27 cellular contexts compared by ENCODE assay signal in the genomic region with DNA sequence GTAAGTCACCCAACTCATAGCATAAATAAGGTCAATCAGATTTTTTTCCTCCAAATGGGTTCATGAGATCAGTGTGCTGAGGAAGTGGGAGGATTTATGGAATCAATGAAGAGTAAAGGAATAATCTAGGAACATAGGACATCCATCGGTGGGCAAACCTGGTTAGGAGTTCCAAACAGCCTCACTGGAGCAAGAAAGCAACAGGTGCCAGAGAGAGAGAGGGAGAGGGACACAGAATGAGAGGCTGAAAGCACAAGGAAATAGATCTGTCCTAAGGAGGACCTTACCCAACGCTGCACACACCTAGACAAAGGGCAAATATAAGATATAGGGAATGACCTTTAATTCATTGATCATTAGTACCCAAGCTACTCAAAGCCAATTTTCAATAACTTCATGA.
"Had no signal": no experiment of that assay in that cellular context is flagged by ENCODE, and none has a peak within 500 bp of the region (broad histone marks: within the 10 kb centered on the region; RNA-seq: fewer than 3 reads in every experiment).

No MANE protein-coding gene starts in this region.

- H3K27me3 ChIP-seq: colonic mucosa, dorsolateral prefrontal cortex, esophagus muscularis mucosa, gastrocnemius medialis, gastroesophageal sphincter, heart left ventricle, heart right ventricle had no signal

- H3K9me3 ChIP-seq: colonic mucosa, esophagus muscularis mucosa, esophagus squamous epithelium, gastrocnemius medialis, gastroesophageal sphincter, heart left ventricle, heart right ventricle had no signal

- H3K27ac ChIP-seq: colonic mucosa, coronary artery, dorsolateral prefrontal cortex, epithelial cell of prostate, esophagus muscularis mucosa, esophagus squamous epithelium, foreskin keratinocyte, gastrocnemius medialis, gastroesophageal sphincter, heart left ventricle, heart right ventricle had no signal

- H3K4me3 ChIP-seq: colonic mucosa, coronary artery, dorsolateral prefrontal cortex, esophagus muscularis mucosa, esophagus squamous epithelium, gastrocnemius medialis, gastroesophageal sphincter, heart left ventricle, heart right ventricle had no signal

- DNase-seq: colonic mucosa; cortex of kidney; dermis blood vessel endothelial cell; dorsolateral prefrontal cortex; effector CD4-positive, alpha-beta T cell; effector CD8-positive, alpha-beta T cell; effector memory CD4-positive, alpha-beta T cell; effector memory CD8-positive, alpha-beta T cell; endodermal cell; erythroblast; esophagus squamous epithelium; foreskin fibroblast; foreskin keratinocyte; foreskin melanocyte; gastrocnemius medialis; glutamatergic neuron; head of caudate nucleus; heart left ventricle; heart right ventricle had no signal

- H3K4me1 ChIP-seq: colonic mucosa, esophagus squamous epithelium, foreskin keratinocyte had no signal

- H3K36me3 ChIP-seq: colonic mucosa, esophagus muscularis mucosa, esophagus squamous epithelium, gastrocnemius medialis, gastroesophageal sphincter, heart left ventricle, heart right ventricle had no signal

- FAIRE-seq: colon, endometrium, endothelial cell of umbilical vein, frontal cortex had no signal
